In the genomic region with DNA sequence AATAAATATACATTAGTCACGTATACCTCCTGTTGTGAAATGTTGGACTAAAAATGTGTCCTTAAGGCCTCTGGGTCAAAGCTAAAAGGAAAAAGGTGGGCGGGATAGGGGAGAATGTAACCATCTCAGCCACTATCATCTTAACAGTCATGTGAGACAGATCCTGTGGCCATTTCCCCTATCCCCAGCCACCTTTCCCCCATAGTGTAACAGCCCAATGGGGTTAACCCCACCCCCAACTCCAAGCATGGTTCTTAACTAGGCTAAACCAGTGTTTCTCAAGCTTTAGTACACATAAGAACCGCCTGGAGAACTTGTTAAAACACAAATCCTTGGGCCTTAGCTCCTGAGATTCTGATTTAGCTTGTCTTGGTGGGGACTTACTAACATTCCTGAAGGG, we compare ENCODE assay signal across 22 cellular contexts. TPM values are rescaled to one million over a fixed set of nuclear protein-coding genes. Genes with fewer than 3 reads are reported as not detected.
A peak's percentile ranks its signal among the peaks of the same experiment; 100 is the strongest.
DNase-seq lines count a peak whose midpoint lies in the region; ATAC-seq and TF ChIP-seq lines count a peak whose summit lies in the region.
"Had no signal": no experiment of that assay in that cellular context is flagged by ENCODE, and none has a peak within 500 bp of the region (broad histone marks: within the 10 kb centered on the region; RNA-seq: fewer than 3 reads in every experiment).

No MANE protein-coding gene starts in this region.

- peak; percentile 92 for ATAC-seq in upper lobe of right lung
- ATAC-seq: GM12878 had no signal

- intact Hi-C loops in upper lobe of right lung (cut with DNase I), result no loop called here

- H3K27me3 ChIP-seq in upper lobe of right lung, result no peaks in the 10 kb centered on the region
- H3K27me3 ChIP-seq: BLaER1 treated with 17β-estradiol and CSF1 and Interleukin-3, amounts not matched to agents 10 nM and 100 nM had no signal

- H3K27ac ChIP-seq in KOPT-K1 (ENCODE audit: low read depth, low read length, poor library complexity, severe bottlenecking) (peak overlapping the region; percentile 5), upper lobe of right lung (no peak overlapping the region)
- H3K27ac ChIP-seq: BLaER1 treated with 17β-estradiol and CSF1 and Interleukin-3, amounts not matched to agents 10 nM and 100 nM; C4-2B had no signal

- peaks cover 1% of the 10 kb centered on the region for H3K4me1 ChIP-seq in upper lobe of right lung

- no peaks in the 10 kb centered on the region for H3K36me3 ChIP-seq in KOPT-K1 (ENCODE audit: insufficient read depth, low read length)
- no peaks in the 10 kb centered on the region for H3K36me3 ChIP-seq in upper lobe of right lung
- H3K36me3 ChIP-seq: BLaER1 treated with 17β-estradiol and CSF1 and Interleukin-3, amounts not matched to agents 10 nM and 100 nM had no signal

- TF ChIP-seq CTCF in upper lobe of right lung (IDR thresholded peaks at IDR 0.05), result no peak

- H3K4me3 ChIP-seq in upper lobe of right lung, result no peak overlapping the region
- H3K4me3 ChIP-seq: BLaER1 treated with 17β-estradiol and CSF1 and Interleukin-3, amounts not matched to agents 10 nM and 100 nM; GM12878 had no signal

- H3K9me3 ChIP-seq in KOPT-K1 (ENCODE audit: insufficient read depth, low read length, poor library complexity, severe bottlenecking) (no peaks in the 10 kb centered on the region), upper lobe of right lung (no peaks in the 10 kb centered on the region)

- DNase-seq in CD1c-positive myeloid dendritic cell (ENCODE audit: extremely low spot score) (peak; percentile 19), upper lobe of right lung (no peak), AG08396 (ENCODE audit: low spot score) (no peak), NCI-H774 (lab: John Stamatoyannopoulos, UW) (no peak)
- DNase-seq: 8988T; ACHN; AML-193; CD4-positive, alpha-beta memory T cell; CD4-positive, CD25-positive, alpha-beta regulatory T cell; CD8-positive, alpha-beta memory T cell; COR-L47; DMS 273 treated with DMSO at 0.1 percent for 48 hours; DMS153; DMS53; DMS79; DND-41; EL; GDM1 had no signal

RNA-seq across cellular contexts. Expression of a gene that starts 6.6 kb away (rescaled TPM):
- total RNA-seq in upper lobe of right lung, result 50.8 TPM
